10 cellular contexts compared by ENCODE assay signal in genomic region chr10:71244638-71245419, GRCh38. TPM values are rescaled to one million over a fixed set of nuclear protein-coding genes. Genes with fewer than 3 reads are reported as not detected.
DNase-seq lines count a peak whose midpoint lies in the region; ATAC-seq, FAIRE-seq and TF ChIP-seq lines count a peak whose summit lies in the region.
"Had no signal": no experiment of that assay in that cellular context is flagged by ENCODE, and none has a peak within 500 bp of the region (broad histone marks: within the 10 kb centered on the region; RNA-seq: fewer than 3 reads in every experiment).

No MANE protein-coding gene starts in this region.

- H3K27ac ChIP-seq in RWPE1 (peak overlapping the region; percentile 98), pancreas (no peak overlapping the region)

- POLR2A ChIA-PET in BJ (lab: Charles Lee), result no interaction called here
- POLR2A ChIA-PET in RWPE1 (lab: Yijun Ruan, JAX; ENCODE audit: low non-redundant PET), result no interaction called here

- no peak for TF ChIP-seq CTCF in BJ (IDR thresholded peaks at IDR 0.05; ENCODE audit: insufficient read depth, low read depth, low read length)
- TF ChIP-seq CTCF in RWPE1 (conservative IDR thresholded peaks at IDR 0.05; ENCODE audit: low read depth), result no peak
- no peak for TF ChIP-seq CTCF in fibroblast of mammary gland (conservative IDR thresholded peaks at IDR 0.05; ENCODE audit: control insufficient read depth, insufficient read depth, low read depth, low read length)
- no peak for TF ChIP-seq CTCF in pancreas (IDR thresholded peaks at IDR 0.05)

- no peaks in the 10 kb centered on the region for H3K36me3 Mint-ChIP-seq in stimulated activated effector memory CD8-positive, alpha-beta T cell treated with anti-CD3 and anti-CD28 coated beads, Interleukin-12 subunit alpha, Interleukin-12 subunit beta, amount 100 ng/mL, for 72 hours
- H3K36me3 Mint-ChIP-seq: memory B cell had no signal

- 61 to 64% methylated on average over 26 to 27 of the region's 27 CpGs for WGBS in pancreas, 2 donors

- CTCF ChIA-PET in BJ (lab: Yijun Ruan, JAX) (interaction anchor here (0.6 to 8.2 kb wide), 11 partner anchors 8 to 202 kb away, joined by 3 to 48 read pairs (median 4); partner anchors contain the start of gene UNC5B), RWPE1 (lab: Yijun Ruan, JAX) (interaction anchor here (0.8 to 1.6 kb wide), 5 partner anchors 15 to 32 kb away, joined by 3 to 6 read pairs (median 3); no protein-coding TSS in a partner anchor)

- no peaks in the 10 kb centered on the region for H3K9me3 Mint-ChIP-seq in stimulated activated effector memory CD8-positive, alpha-beta T cell treated with anti-CD3 and anti-CD28 coated beads, Interleukin-12 subunit alpha, Interleukin-12 subunit beta, amount 100 ng/mL, for 72 hours
- H3K9me3 Mint-ChIP-seq: activated T-cell treated with anti-CD3 and anti-CD28 coated beads, Interleukin-2, amount 50 U/mL, for 72 hours; memory B cell had no signal

- no peak overlapping the region for H3K27ac Mint-ChIP-seq in stimulated activated effector memory CD8-positive, alpha-beta T cell treated with anti-CD3 and anti-CD28 coated beads, Interleukin-12 subunit alpha, Interleukin-12 subunit beta, amount 100 ng/mL, for 72 hours
- H3K27ac Mint-ChIP-seq: activated T-cell treated with anti-CD3 and anti-CD28 coated beads, Interleukin-2, amount 50 U/mL, for 72 hours; memory B cell had no signal

- H3K36me3 ChIP-seq in BJ (ENCODE audit: control insufficient read depth, insufficient read depth, low read length) (no peaks in the 10 kb centered on the region), pancreas (no peaks in the 10 kb centered on the region)

- intact Hi-C loops in pancreas (cut with DNase I), result no loop called here

- no peak overlapping the region for H3K4me3 ChIP-seq in BJ (ENCODE audit: low read depth, low read length)
- H3K4me3 ChIP-seq in fibroblast of mammary gland (ENCODE audit: control insufficient read depth, low read depth, low read length), result peak overlapping the region; percentile 38
- H3K4me3 ChIP-seq in pancreas, result no peak overlapping the region

- no peak for FAIRE-seq in pancreas (lab: Jason Lieb, UNC)

- peak in 3 of 4 donors; percentile 28 to 47 (median 40) for ATAC-seq in pancreas
- ATAC-seq in stimulated activated effector memory CD8-positive, alpha-beta T cell treated with anti-CD3 and anti-CD28 coated beads, Interleukin-12 subunit alpha, Interleukin-12 subunit beta, amount 100 ng/mL, for 72 hours, result no peak
- ATAC-seq in GM19397 (IDR thresholded peaks at IDR 0.05; ENCODE audit: unreplicated experiment), result no peak
- ATAC-seq in GM19324 (IDR thresholded peaks at IDR 0.05; ENCODE audit: low FRiP score, unreplicated experiment), result no peak
- ATAC-seq: activated T-cell treated with anti-CD3 and anti-CD28 coated beads, Interleukin-2, amount 50 U/mL, for 72 hours had no signal

- no peaks in the 10 kb centered on the region for H3K4me1 Mint-ChIP-seq in stimulated activated effector memory CD8-positive, alpha-beta T cell treated with anti-CD3 and anti-CD28 coated beads, Interleukin-12 subunit alpha, Interleukin-12 subunit beta, amount 100 ng/mL, for 72 hours

- H3K4me1 ChIP-seq in pancreas, result no peaks in the 10 kb centered on the region

- H3K27me3 ChIP-seq in BJ (ENCODE audit: control insufficient read depth, insufficient read depth, low read length), result no peaks in the 10 kb centered on the region
- H3K27me3 ChIP-seq in pancreas, result no peaks in the 10 kb centered on the region

- no peak overlapping the region for H3K4me3 Mint-ChIP-seq in stimulated activated effector memory CD8-positive, alpha-beta T cell treated with anti-CD3 and anti-CD28 coated beads, Interleukin-12 subunit alpha, Interleukin-12 subunit beta, amount 100 ng/mL, for 72 hours
- H3K4me3 Mint-ChIP-seq: activated T-cell treated with anti-CD3 and anti-CD28 coated beads, Interleukin-2, amount 50 U/mL, for 72 hours; memory B cell had no signal

- DNase-seq in BJ (ENCODE audit: low read depth) (peak; percentile 94), RWPE1 (ENCODE audit: low spot score) (peak; percentile 35), fibroblast of mammary gland (ENCODE audit: low read depth) (peak; percentile 93), pancreas (peak in 1 of 6 donors; percentile 44), anterior cingulate cortex (lab: John Stamatoyannopoulos, UW) (no peak)
- no peak for DNase-seq in stimulated activated effector memory CD8-positive, alpha-beta T cell treated with anti-CD3 and anti-CD28 coated beads, Interleukin-12 subunit alpha, Interleukin-12 subunit beta, amount 100 ng/mL, for 72 hours (ENCODE audit: low spot score in 2 of 2)
- DNase-seq: activated T-cell treated with anti-CD3 and anti-CD28 coated beads, Interleukin-2, amount 50 U/mL, for 72 hours had no signal

- H3K9me3 ChIP-seq in pancreas, result no peaks in the 10 kb centered on the region

RNA-seq across cellular contexts. Expression of gene UNC5B, which starts 32.5 kb away (rescaled TPM):
- polyA plus RNA-seq in BJ (2011; rRNA removed), result 17.5 and 27.4 TPM in 2 replicates
- polyA minus RNA-seq in BJ (2011; rRNA and poly(A)+ RNA removed), result 22.5 and 23.6 TPM in 2 replicates
- total RNA-seq in pancreas, result 1 to 10 TPM; 2.8 to 7.7 (median 4.4) TPM
- 1 to 10 TPM; 2.4 to 4.8 TPM for polyA plus RNA-seq in pancreas

Comparison
In these comparisons a context has a peak if more than half of its experiments do, and no peak if none do; other contexts are left out.
1. DNase-seq: peak in BJ (single experiment), RWPE1 (single experiment) and fibroblast of mammary gland (single experiment); none in stimulated activated effector memory CD8-positive, alpha-beta T cell treated with anti-CD3 and anti-CD28 coated beads, Interleukin-12 subunit alpha, Interleukin-12 subunit beta, amount 100 ng/mL, for 72 hours (0 of 2) and anterior cingulate cortex (0 of 58).
2. ATAC-seq: peak in pancreas (3 of 4); none in stimulated activated effector memory CD8-positive, alpha-beta T cell treated with anti-CD3 and anti-CD28 coated beads, Interleukin-12 subunit alpha, Interleukin-12 subunit beta, amount 100 ng/mL, for 72 hours (single experiment), GM19397 (single experiment) and GM19324 (single experiment).